In the genomic region with DNA sequence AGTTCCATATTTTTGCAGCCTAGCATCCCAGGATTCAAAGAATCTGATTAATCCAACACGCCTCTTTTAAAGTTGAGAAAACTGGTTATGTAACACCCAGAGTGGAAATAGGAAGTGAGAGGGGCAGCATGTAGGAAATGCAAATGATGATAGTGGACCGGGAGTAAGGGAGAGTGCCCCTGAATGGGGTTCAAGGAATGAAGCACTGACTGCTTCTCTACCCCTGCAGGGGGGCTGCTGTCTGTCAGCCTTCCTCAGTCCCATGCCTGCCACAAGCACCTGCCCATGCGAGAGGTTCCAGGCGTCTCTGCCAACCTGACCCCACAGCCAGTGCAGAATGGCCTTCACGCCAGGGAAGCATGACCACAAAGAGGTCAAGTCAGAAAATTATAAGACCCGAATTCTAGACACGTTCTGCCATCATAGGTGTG, we compare ENCODE assay signal across 1 cellular context.
TF ChIP-seq lines count a peak whose summit lies in the region.

No MANE protein-coding gene starts in this region.

TF ChIP-seq in GM12878, 131 proteins besides CTCF, POLR2A, EP300 and RAD21 (continued from another document):
- TF ChIP-seq, protein P1, sequence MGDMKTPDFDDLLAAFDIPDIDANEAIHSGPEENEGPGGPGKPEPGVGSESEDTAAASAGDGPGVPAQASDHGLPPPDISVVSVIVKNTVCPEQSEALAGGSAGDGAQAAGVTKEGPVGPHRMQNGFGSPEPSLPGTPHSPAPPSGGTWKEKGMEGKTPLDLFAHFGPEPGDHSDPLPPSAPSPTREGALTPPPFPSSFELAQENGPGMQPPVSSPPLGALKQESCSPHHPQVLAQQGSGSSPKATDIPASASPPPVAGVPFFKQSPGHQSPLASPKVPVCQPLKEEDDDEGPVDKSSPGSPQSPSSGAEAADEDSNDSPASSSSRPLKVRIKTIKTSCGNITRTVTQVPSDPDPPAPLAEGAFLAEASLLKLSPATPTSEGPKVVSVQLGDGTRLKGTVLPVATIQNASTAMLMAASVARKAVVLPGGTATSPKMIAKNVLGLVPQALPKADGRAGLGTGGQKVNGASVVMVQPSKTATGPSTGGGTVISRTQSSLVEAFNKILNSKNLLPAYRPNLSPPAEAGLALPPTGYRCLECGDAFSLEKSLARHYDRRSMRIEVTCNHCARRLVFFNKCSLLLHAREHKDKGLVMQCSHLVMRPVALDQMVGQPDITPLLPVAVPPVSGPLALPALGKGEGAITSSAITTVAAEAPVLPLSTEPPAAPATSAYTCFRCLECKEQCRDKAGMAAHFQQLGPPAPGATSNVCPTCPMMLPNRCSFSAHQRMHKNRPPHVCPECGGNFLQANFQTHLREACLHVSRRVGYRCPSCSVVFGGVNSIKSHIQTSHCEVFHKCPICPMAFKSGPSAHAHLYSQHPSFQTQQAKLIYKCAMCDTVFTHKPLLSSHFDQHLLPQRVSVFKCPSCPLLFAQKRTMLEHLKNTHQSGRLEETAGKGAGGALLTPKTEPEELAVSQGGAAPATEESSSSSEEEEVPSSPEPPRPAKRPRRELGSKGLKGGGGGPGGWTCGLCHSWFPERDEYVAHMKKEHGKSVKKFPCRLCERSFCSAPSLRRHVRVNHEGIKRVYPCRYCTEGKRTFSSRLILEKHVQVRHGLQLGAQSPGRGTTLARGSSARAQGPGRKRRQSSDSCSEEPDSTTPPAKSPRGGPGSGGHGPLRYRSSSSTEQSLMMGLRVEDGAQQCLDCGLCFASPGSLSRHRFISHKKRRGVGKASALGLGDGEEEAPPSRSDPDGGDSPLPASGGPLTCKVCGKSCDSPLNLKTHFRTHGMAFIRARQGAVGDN (IDR thresholded peaks at IDR 0.05) = 0 out of 2 replicates have a peak, but pooled peaks have one; percentile 24
- TF ChIP-seq NR2F1 (conservative IDR thresholded peaks at IDR 0.05) (peak; percentile 53), SPI1 (IDR thresholded peaks at IDR 0.05; ENCODE audit: borderline replicate concordance, insufficient read depth, low read depth, low read length) (peak; percentile 77), SIX5 (IDR thresholded peaks at IDR 0.05; ENCODE audit: low read depth, low read length, severe bottlenecking) (no peak), ETV6 (conservative IDR thresholded peaks at IDR 0.05 in 1 of 2, IDR thresholded peaks at IDR 0.05 in 1 of 2; ENCODE audit: borderline replicate concordance in 1 of 2, low read depth in 1 of 2) (peak in 1 of 2 experiments; percentile 91; a peak in 2 of 4 replicates), SUZ12 (IDR thresholded peaks at IDR 0.05; ENCODE audit: unreplicated experiment) (no peak), BRCA1 (IDR thresholded peaks at IDR 0.05; ENCODE audit: low read depth, low read length) (no peak), ZNF207 (IDR thresholded peaks at IDR 0.05; ENCODE audit: borderline replicate concordance) (no peak), ESRRA (IDR thresholded peaks at IDR 0.05; ENCODE audit: low read length) (no peak), KLF5 (IDR thresholded peaks at IDR 0.05; ENCODE audit: partially characterized antibody) (no peak), MTA2 (IDR thresholded peaks at IDR 0.05; ENCODE audit: low read depth) (no peak), RCOR1 (conservative IDR thresholded peaks at IDR 0.05; ENCODE audit: low read depth, low read length) (no peak), IRF4 (IDR thresholded peaks at IDR 0.05; ENCODE audit: low read depth, low read length) (no peak), FOXM1 (IDR thresholded peaks at IDR 0.05; ENCODE audit: low read depth, low read length) (no peak), IKZF1 (conservative IDR thresholded peaks at IDR 0.05) (peak; percentile 47), POU2F2 (IDR thresholded peaks at IDR 0.05; ENCODE audit: borderline replicate concordance, low read depth, low read length) (peak; percentile 33; the same call in 1 of the 3 replicates), YY1 (IDR thresholded peaks at IDR 0.05; ENCODE audit: low read depth, low read length) (no peak), ZNF384 (IDR thresholded peaks at IDR 0.05; ENCODE audit: borderline replicate concordance, low read depth, low read length) (no peak), SREBF1 (IDR thresholded peaks at IDR 0.05; ENCODE audit: low read length) (no peak), STAT3 (IDR thresholded peaks at IDR 0.05; ENCODE audit: low read depth, low read length) (no peak), PAX5 (IDR thresholded peaks at IDR 0.05; ENCODE audit: borderline replicate concordance, low read depth, low read length) (no peak), STAT1 (conservative IDR thresholded peaks at IDR 0.05) (no peak), TARDBP (IDR thresholded peaks at IDR 0.05; ENCODE audit: borderline replicate concordance) (no peak), KDM1A (IDR thresholded peaks at IDR 0.05; ENCODE audit: borderline replicate concordance) (no peak), HDGF (IDR thresholded peaks at IDR 0.05) (0 out of 2 replicates have a peak, but pooled peaks have one; percentile 26), FOS (IDR thresholded peaks at IDR 0.05; ENCODE audit: borderline replicate concordance, extremely low read depth, insufficient read length) (no peak), MYC (IDR thresholded peaks at IDR 0.05; ENCODE audit: insufficient read depth, insufficient read length, insufficient replicate concordance, low read length, severe bottlenecking) (no peak), ASH2L (IDR thresholded peaks at IDR 0.05; ENCODE audit: borderline replicate concordance, low read depth) (no peak), EED (IDR thresholded peaks at IDR 0.05; ENCODE audit: low read depth) (peak; percentile 15; the same call in 1 of the 2 replicates), RUNX3 (IDR thresholded peaks at IDR 0.05; ENCODE audit: low read length) (no peak), CREM (IDR thresholded peaks at IDR 0.05; ENCODE audit: low read depth) (no peak)
- TF ChIP-seq, protein P2, sequence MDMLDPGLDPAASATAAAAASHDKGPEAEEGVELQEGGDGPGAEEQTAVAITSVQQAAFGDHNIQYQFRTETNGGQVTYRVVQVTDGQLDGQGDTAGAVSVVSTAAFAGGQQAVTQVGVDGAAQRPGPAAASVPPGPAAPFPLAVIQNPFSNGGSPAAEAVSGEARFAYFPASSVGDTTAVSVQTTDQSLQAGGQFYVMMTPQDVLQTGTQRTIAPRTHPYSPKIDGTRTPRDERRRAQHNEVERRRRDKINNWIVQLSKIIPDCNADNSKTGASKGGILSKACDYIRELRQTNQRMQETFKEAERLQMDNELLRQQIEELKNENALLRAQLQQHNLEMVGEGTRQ (IDR thresholded peaks at IDR 0.05; ENCODE audit: borderline replicate concordance, low read depth, low read length) = no peak
- TF ChIP-seq, protein P3, sequence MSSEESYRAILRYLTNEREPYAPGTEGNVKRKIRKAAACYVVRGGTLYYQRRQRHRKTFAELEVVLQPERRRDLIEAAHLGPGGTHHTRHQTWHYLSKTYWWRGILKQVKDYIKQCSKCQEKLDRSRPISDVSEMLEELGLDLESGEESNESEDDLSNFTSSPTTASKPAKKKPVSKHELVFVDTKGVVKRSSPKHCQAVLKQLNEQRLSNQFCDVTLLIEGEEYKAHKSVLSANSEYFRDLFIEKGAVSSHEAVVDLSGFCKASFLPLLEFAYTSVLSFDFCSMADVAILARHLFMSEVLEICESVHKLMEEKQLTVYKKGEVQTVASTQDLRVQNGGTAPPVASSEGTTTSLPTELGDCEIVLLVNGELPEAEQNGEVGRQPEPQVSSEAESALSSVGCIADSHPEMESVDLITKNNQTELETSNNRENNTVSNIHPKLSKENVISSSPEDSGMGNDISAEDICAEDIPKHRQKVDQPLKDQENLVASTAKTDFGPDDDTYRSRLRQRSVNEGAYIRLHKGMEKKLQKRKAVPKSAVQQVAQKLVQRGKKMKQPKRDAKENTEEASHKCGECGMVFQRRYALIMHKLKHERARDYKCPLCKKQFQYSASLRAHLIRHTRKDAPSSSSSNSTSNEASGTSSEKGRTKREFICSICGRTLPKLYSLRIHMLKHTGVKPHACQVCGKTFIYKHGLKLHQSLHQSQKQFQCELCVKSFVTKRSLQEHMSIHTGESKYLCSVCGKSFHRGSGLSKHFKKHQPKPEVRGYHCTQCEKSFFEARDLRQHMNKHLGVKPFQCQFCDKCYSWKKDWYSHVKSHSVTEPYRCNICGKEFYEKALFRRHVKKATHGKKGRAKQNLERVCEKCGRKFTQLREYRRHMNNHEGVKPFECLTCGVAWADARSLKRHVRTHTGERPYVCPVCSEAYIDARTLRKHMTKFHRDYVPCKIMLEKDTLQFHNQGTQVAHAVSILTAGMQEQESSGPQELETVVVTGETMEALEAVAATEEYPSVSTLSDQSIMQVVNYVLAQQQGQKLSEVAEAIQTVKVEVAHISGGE (CRISPR knock-in tag; IDR thresholded peaks at IDR 0.05) = no peak
